ENCODE assay signal across 11 cellular contexts in genomic region chr6:38212579-38212978, GRCh38.
DNase-seq lines count a peak whose midpoint lies in the region; ATAC-seq, FAIRE-seq and TF ChIP-seq lines count a peak whose summit lies in the region.
"Had no signal": no experiment of that assay in that cellular context is flagged by ENCODE, and none has a peak within 500 bp of the region (broad histone marks: within the 10 kb centered on the region; RNA-seq: fewer than 3 reads in every experiment).

No MANE protein-coding gene starts in this region.

- H3K36me3 ChIP-seq in sigmoid colon, result no peaks in the 10 kb centered on the region
- H3K36me3 ChIP-seq in CD8-positive, alpha-beta T cell (ENCODE audit: insufficient read depth, low read length), result no peaks in the 10 kb centered on the region

- no peaks in the 10 kb centered on the region for H3K27me3 Mint-ChIP-seq in CD8-positive, alpha-beta T cell (ENCODE audit: low read depth)

- intact Hi-C loops in left cardiac atrium (cut with DNase I) (no loop called here), sigmoid colon (cut with DNase I) (no loop called here)
- intact Hi-C loops in CD8-positive, alpha-beta T cell (cut with DNase I, micrococcal nuclease), result no loop called here

- no peaks in the 10 kb centered on the region for H3K9me3 ChIP-seq in sigmoid colon
- H3K9me3 ChIP-seq in CD8-positive, alpha-beta T cell (ENCODE audit: low read length), result no peaks in the 10 kb centered on the region

- CTCF ChIA-PET in CD8-positive, alpha-beta T cell (lab: Charles Lee), result no interaction called here

- ATAC-seq in left cardiac atrium (peak; percentile 51 to 71), HG03159 (IDR thresholded peaks at IDR 0.05; ENCODE audit: unreplicated experiment) (no peak)
- ATAC-seq in CD8-positive, alpha-beta T cell, result no peak

- 36 to 70% methylated on average over 5 of the region's 5 CpGs for WGBS in sigmoid colon, 2 donors

- DNase-seq in NCI-H1092 (lab: John Stamatoyannopoulos, UW) (peak; percentile 78), NCI-H748 treated with DMSO at 0.1 percent for 48 hours (lab: John Stamatoyannopoulos, UW) (peak; percentile 90), left cardiac atrium (no peak), sigmoid colon (no peak), GM12892 (ENCODE audit: insufficient read length) (no peak), glomerular visceral epithelial cell (ENCODE audit: extremely low spot score) (no peak)
- DNase-seq in CD8-positive, alpha-beta T cell, result no peak
- DNase-seq: activated naive CD4-positive, alpha-beta T cell treated with Interleukin-2 at 50 U/mL for 16 hours; NCI-H226 had no signal

- H3K36me3 Mint-ChIP-seq in CD8-positive, alpha-beta T cell, result no peaks in the 10 kb centered on the region

- peaks cover 0 to 23% (median 22%) of the 10 kb centered on the region in 4 donors for H3K4me1 ChIP-seq in sigmoid colon
- peaks cover 8% of the 10 kb centered on the region for H3K4me1 ChIP-seq in CD8-positive, alpha-beta T cell (ENCODE audit: insufficient read depth, low read length)

- H3K27ac Mint-ChIP-seq in CD8-positive, alpha-beta T cell, result no peak overlapping the region

- TF ChIP-seq CTCF in sigmoid colon (IDR thresholded peaks at IDR 0.05), result no peak
- TF ChIP-seq CTCF in CD8-positive, alpha-beta T cell (IDR thresholded peaks at IDR 0.05), result no peak

- peaks cover 32% of the 10 kb centered on the region for H3K4me1 Mint-ChIP-seq in CD8-positive, alpha-beta T cell (ENCODE audit: low read depth)

- no peak overlapping the region for H3K4me3 Mint-ChIP-seq in CD8-positive, alpha-beta T cell

- H3K27ac ChIP-seq in sigmoid colon, result peak overlapping the region; percentile 44 to 70 (median 54)
- H3K27ac ChIP-seq in CD8-positive, alpha-beta T cell (ENCODE audit: low read depth, low read length), result no peak overlapping the region

- FAIRE-seq in GM12892 (lab: Jason Lieb, UNC), result no peak
- FAIRE-seq: TTC549 had no signal

- no peaks in the 10 kb centered on the region for H3K9me3 Mint-ChIP-seq in CD8-positive, alpha-beta T cell

- TF ChIP-seq POLR2A in sigmoid colon (IDR thresholded peaks at IDR 0.05), result no peak
- TF ChIP-seq POLR2A in GM12892 (IDR thresholded peaks at IDR 0.05; ENCODE audit: low read depth, low read length), result no peak

- no peak overlapping the region for H3K4me3 ChIP-seq in sigmoid colon
- no peak overlapping the region for H3K4me3 ChIP-seq in CD8-positive, alpha-beta T cell (ENCODE audit: low read depth, low read length)

- H3K27me3 ChIP-seq in sigmoid colon, result no peaks in the 10 kb centered on the region
- H3K27me3 ChIP-seq in CD8-positive, alpha-beta T cell (ENCODE audit: insufficient read depth, low read length), result no peaks in the 10 kb centered on the region

- POLR2A ChIA-PET in CD8-positive, alpha-beta T cell (lab: Charles Lee), result no interaction called here

- no peak for TF ChIP-seq EP300 in sigmoid colon (IDR thresholded peaks at IDR 0.05)

Comparison
In these comparisons a context has a peak if more than half of its experiments do, and no peak if none do; other contexts are left out.
1. DNase-seq: peak in NCI-H1092 (single experiment) and NCI-H748 treated with DMSO at 0.1 percent for 48 hours (single experiment); none in left cardiac atrium (single experiment), sigmoid colon (single experiment), CD8-positive, alpha-beta T cell (0 of 7), GM12892 (single experiment) and glomerular visceral epithelial cell (single experiment).
2. ATAC-seq: peak in left cardiac atrium (2 of 2); none in CD8-positive, alpha-beta T cell (single experiment) and HG03159 (single experiment).